ENCODE assay signal across 22 cellular contexts in genomic region chr6:169266746-169267629, GRCh38. TPM values are rescaled to one million over a fixed set of nuclear protein-coding genes. Genes with fewer than 3 reads are reported as not detected.
DNase-seq lines count a peak whose midpoint lies in the region; ATAC-seq and TF ChIP-seq lines count a peak whose summit lies in the region.
"Had no signal": no experiment of that assay in that cellular context is flagged by ENCODE, and none has a peak within 500 bp of the region (broad histone marks: within the 10 kb centered on the region; RNA-seq: fewer than 3 reads in every experiment).

No MANE protein-coding gene starts in this region.

- ATAC-seq in Right ventricle myocardium inferior = peak; percentile 4
- no peak for ATAC-seq in Right ventricle myocardium superior (ENCODE audit: poor library complexity)
- ATAC-seq in PC-3 = no peak
- peak; percentile 51 to 65 for ATAC-seq in gastrocnemius medialis
- no peak for ATAC-seq in GM18870 (IDR thresholded peaks at IDR 0.05; ENCODE audit: unreplicated experiment)
- no peak for ATAC-seq in activated CD4-positive, alpha-beta T cell treated with anti-CD3 and anti-CD28 coated beads for 36 hours
- ATAC-seq: activated CD8-positive, alpha-beta T cell treated with anti-CD3 and anti-CD28 coated beads for 36 hours; left lung had no signal

- H3K36me3 Mint-ChIP-seq in activated CD4-positive, alpha-beta T cell treated with anti-CD3 and anti-CD28 coated beads for 36 hours (ENCODE audit: low read depth) = no peaks in the 10 kb centered on the region

- H3K79me2 ChIP-seq in PC-3 (ENCODE audit: low read length) = no peaks in the 10 kb centered on the region

- DNase-seq in Right ventricle myocardium inferior (ENCODE audit: missing footprints) (no peak), Right ventricle myocardium superior (no peak), PC-3 (peak; percentile 24), fibroblast of mammary gland (ENCODE audit: low read depth) (peak; percentile 72), gastrocnemius medialis (peak; percentile 22 to 39), NCI-H2029 treated with DMSO at 0.1 percent for 48 hours (lab: John Stamatoyannopoulos, UW) (no peak)
- DNase-seq in activated CD4-positive, alpha-beta T cell treated with anti-CD3 and anti-CD28 coated beads for 36 hours = no peak
- DNase-seq: activated CD8-positive, alpha-beta T cell treated with anti-CD3 and anti-CD28 coated beads for 36 hours; activated gamma-delta T cell treated with Interleukin-2 at 50 U/mL for 16 hours; adrenal gland; caudate nucleus; heart right ventricle; left lung; MG63; NCI-H146; NCI-H2171 treated with DMSO at 0.1 percent for 48 hours; NCI-H526 treated with DMSO at 0.1 percent for 48 hours; nephron progenitor cell; upper lobe of left lung had no signal

- no TSS peak for BruUV-seq in PC-3 (replicated peaks; lab: Mats Ljungman, UMichigan)

- H3K27ac ChIP-seq in PC-3 (ENCODE audit: low read length) (no peak overlapping the region), gastrocnemius medialis (peak overlapping the region; percentile 4 to 50 (median 46))
- H3K27ac ChIP-seq: BLaER1, left lung, upper lobe of left lung had no signal

- H3K9me2 ChIP-seq in PC-3 (replicated peaks; ENCODE audit: low read length) = no peaks in the 10 kb centered on the region

- TF ChIP-seq CTCF in PC-3 (conservative IDR thresholded peaks at IDR 0.05; ENCODE audit: low read depth, low read length) (no peak), fibroblast of mammary gland (conservative IDR thresholded peaks at IDR 0.05; ENCODE audit: control insufficient read depth, insufficient read depth, low read depth, low read length) (no peak), gastrocnemius medialis (IDR thresholded peaks at IDR 0.05 in 4 of 5, conservative IDR thresholded peaks at IDR 0.05 in 1 of 5) (no peak)

- no peak overlapping the region for H3K27ac Mint-ChIP-seq in activated CD4-positive, alpha-beta T cell treated with anti-CD3 and anti-CD28 coated beads for 36 hours
- H3K27ac Mint-ChIP-seq: activated CD8-positive, alpha-beta T cell treated with anti-CD3 and anti-CD28 coated beads for 36 hours; nephron progenitor cell; T-helper 2 cell treated with Interferon-gamma antibody and Interleukin-4, amounts not matched to agents 5 μg/mL and 100 μg/mL, for 36 hours had no signal

- no peak overlapping the region for H3K9ac ChIP-seq in PC-3 (ENCODE audit: low read length)
- H3K9ac ChIP-seq: BLaER1 had no signal

- H3K36me3 ChIP-seq in PC-3 (ENCODE audit: low read depth, low read length) (no peaks in the 10 kb centered on the region), gastrocnemius medialis (no peaks in the 10 kb centered on the region)
- H3K36me3 ChIP-seq: adrenal gland, BLaER1, heart right ventricle, left lung, MG63, upper lobe of left lung had no signal

- in situ Hi-C loops in gastrocnemius medialis (cut with MboI; ENCODE audit: low sequenced_read_pairs in 4 of 4) = no loop called here

- intact Hi-C loops in Right ventricle myocardium inferior (cut with DNase I) (no loop called here), Right ventricle myocardium superior (cut with DNase I) (no loop called here), PC-3 (cut with micrococcal nuclease) (no loop called here), gastrocnemius medialis (cut with DNase I; ENCODE audit: low total_unique reads) (no loop called here)
- intact Hi-C loops in activated CD4-positive, alpha-beta T cell treated with anti-CD3 and anti-CD28 coated beads for 36 hours (cut with DNase I, micrococcal nuclease) = no loop called here

- H3K4me1 ChIP-seq in PC-3 (ENCODE audit: insufficient read depth, low read length) = no peaks in the 10 kb centered on the region
- no peaks in the 10 kb centered on the region for H3K4me1 ChIP-seq in gastrocnemius medialis
- H3K4me1 ChIP-seq: left lung had no signal

- H3K27me3 Mint-ChIP-seq in activated CD4-positive, alpha-beta T cell treated with anti-CD3 and anti-CD28 coated beads for 36 hours = no peaks in the 10 kb centered on the region
- H3K27me3 Mint-ChIP-seq: activated CD8-positive, alpha-beta T cell treated with anti-CD3 and anti-CD28 coated beads for 36 hours had no signal

- TF ChIP-seq POLR2A in gastrocnemius medialis (IDR thresholded peaks at IDR 0.05) = no peak

- POLR2A ChIA-PET in PC-3 (lab: Charles Lee; ENCODE audit: unreplicated experiment) = no interaction called here
- POLR2A ChIA-PET in activated CD4-positive, alpha-beta T cell treated with anti-CD3 and anti-CD28 coated beads for 36 hours (lab: Charles Lee) = no interaction called here

- H3K27me3 ChIP-seq in PC-3 (ENCODE audit: low read length) = no peaks in the 10 kb centered on the region
- no peaks in the 10 kb centered on the region for H3K27me3 ChIP-seq in gastrocnemius medialis
- H3K27me3 ChIP-seq: adrenal gland, BLaER1, left lung, MG63, upper lobe of left lung had no signal

- H2AFZ ChIP-seq in PC-3 (ENCODE audit: low read length) = no peak overlapping the region

- H3K9me3 ChIP-seq in PC-3 (ENCODE audit: low read length) (no peaks in the 10 kb centered on the region), gastrocnemius medialis (no peaks in the 10 kb centered on the region)
- H3K9me3 ChIP-seq: adrenal gland, BLaER1, left lung, MG63, upper lobe of left lung had no signal

- H3K4me2 ChIP-seq in PC-3 (ENCODE audit: low read length) = no peak overlapping the region
- H3K4me2 ChIP-seq: BLaER1 had no signal

- H3K4me3 ChIP-seq in PC-3 (ENCODE audit: low read length) (no peak overlapping the region), fibroblast of mammary gland (ENCODE audit: control insufficient read depth, low read depth, low read length) (no peak overlapping the region), gastrocnemius medialis (no peak overlapping the region)
- H3K4me3 ChIP-seq: adrenal gland, BLaER1, heart right ventricle, left lung, MG63, upper lobe of left lung had no signal

- CTCF ChIA-PET in PC-3 (lab: Charles Lee) = no interaction called here
- CTCF ChIA-PET in activated CD4-positive, alpha-beta T cell treated with anti-CD3 and anti-CD28 coated beads for 36 hours (lab: Charles Lee) = no interaction called here

- no peaks in the 10 kb centered on the region for H3K9me3 Mint-ChIP-seq in activated CD4-positive, alpha-beta T cell treated with anti-CD3 and anti-CD28 coated beads for 36 hours (ENCODE audit: low read depth)
- H3K9me3 Mint-ChIP-seq: activated CD8-positive, alpha-beta T cell treated with anti-CD3 and anti-CD28 coated beads for 36 hours; T-helper 2 cell treated with Interferon-gamma antibody and Interleukin-4, amounts not matched to agents 5 μg/mL and 100 μg/mL, for 36 hours had no signal

- no peaks in the 10 kb centered on the region for H3F3A ChIP-seq in PC-3 (ENCODE audit: low read length, unreplicated experiment)

- no peaks in the 10 kb centered on the region for H4K20me1 ChIP-seq in PC-3 (ENCODE audit: low read length)
- H4K20me1 ChIP-seq: BLaER1 had no signal

- H3K4me3 Mint-ChIP-seq in activated CD4-positive, alpha-beta T cell treated with anti-CD3 and anti-CD28 coated beads for 36 hours = no peak overlapping the region
- H3K4me3 Mint-ChIP-seq: activated CD8-positive, alpha-beta T cell treated with anti-CD3 and anti-CD28 coated beads for 36 hours; nephron progenitor cell; T-helper 2 cell treated with Interferon-gamma antibody and Interleukin-4, amounts not matched to agents 5 μg/mL and 100 μg/mL, for 36 hours had no signal

- H3K4me1 Mint-ChIP-seq in activated CD4-positive, alpha-beta T cell treated with anti-CD3 and anti-CD28 coated beads for 36 hours = no peaks in the 10 kb centered on the region

RNA-seq across cellular contexts. Expression of gene THBS2, which starts 13.3 kb away (rescaled TPM):
- total RNA-seq in Right ventricle myocardium inferior (10.6 TPM), Right ventricle myocardium superior (8.6 TPM), PC-3 (2014; rRNA removed) (0.52 TPM in 1 of 2 replicates, not detected in the other), gastrocnemius medialis (1 to 10 TPM; 3.6 to 7.7 (median 4.8) TPM)
- total RNA-seq in activated CD4-positive, alpha-beta T cell treated with anti-CD3 and anti-CD28 coated beads for 36 hours = not detected
- total RNA-seq: activated CD8-positive, alpha-beta T cell treated with anti-CD3 and anti-CD28 coated beads for 36 hours had no signal

Comparison
In these comparisons a context has a peak if more than half of its experiments do, and no peak if none do; other contexts are left out.
1. ATAC-seq: peak in Right ventricle myocardium inferior (single experiment) and gastrocnemius medialis (2 of 2); none in Right ventricle myocardium superior (single experiment), PC-3 (single experiment), GM18870 (single experiment) and activated CD4-positive, alpha-beta T cell treated with anti-CD3 and anti-CD28 coated beads for 36 hours (single experiment).
2. DNase-seq: peak in PC-3 (single experiment), fibroblast of mammary gland (single experiment) and gastrocnemius medialis (2 of 2); none in Right ventricle myocardium inferior (single experiment), Right ventricle myocardium superior (single experiment), NCI-H2029 treated with DMSO at 0.1 percent for 48 hours (single experiment) and activated CD4-positive, alpha-beta T cell treated with anti-CD3 and anti-CD28 coated beads for 36 hours (single experiment).